9 cellular contexts compared by ENCODE assay signal in the genomic region with DNA sequence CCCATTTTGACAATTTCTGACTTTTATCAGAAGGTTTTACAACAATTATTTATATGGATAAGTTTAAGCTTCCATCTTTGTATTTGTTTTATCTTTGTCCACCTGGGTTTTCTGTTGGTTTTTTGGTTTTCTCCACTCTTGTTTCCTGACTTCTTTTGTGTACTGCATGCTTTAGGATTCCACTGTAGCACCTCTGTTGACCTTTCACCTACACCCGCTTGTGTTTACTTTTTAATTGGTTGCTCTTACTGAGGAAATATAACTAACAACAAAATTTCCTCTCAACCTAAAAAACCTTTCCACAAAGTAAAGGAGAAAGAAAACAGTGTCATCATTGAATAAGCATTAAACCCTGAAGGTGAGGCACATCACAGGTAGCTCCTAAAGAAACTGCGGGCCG. TPM values are rescaled to one million over a fixed set of nuclear protein-coding genes. Genes with fewer than 3 reads are reported as not detected.
"Had no signal": no experiment of that assay in that cellular context is flagged by ENCODE, and none has a peak within 500 bp of the region (broad histone marks: within the 10 kb centered on the region; RNA-seq: fewer than 3 reads in every experiment).

No MANE protein-coding gene starts in this region.

- H3K9me3 ChIP-seq: HAP-1 had no signal

- H3K27ac Mint-ChIP-seq: HFFc6 had no signal

- H3K4me3 Mint-ChIP-seq: HFFc6 had no signal

- H2AFZ ChIP-seq: GM23248 had no signal

- H3K4me3 ChIP-seq: GM23248, HAP-1 had no signal

- H3K9ac ChIP-seq: GM23248 had no signal

- H3K27ac ChIP-seq: GM23248, HL-60 had no signal

- H3K9me3 Mint-ChIP-seq: HFFc6 had no signal

- DNase-seq: GM23248, GOT3, H7, HFFc6, IMR-90 had no signal

RNA-seq across cellular contexts. Expression of a gene that starts 39.8 kb away (rescaled TPM):
- total RNA-seq: GM23248, H4, H7, HFFc6, HT1080, IMR-90 had no signal
- polyA plus RNA-seq: GM23248, IMR-90 had no signal

RNA-seq across cellular contexts. Expression of a gene that starts 53.9 kb away (rescaled TPM):
- total RNA-seq: HFFc6 had no signal
- polyA plus RNA-seq: GM23248 had no signal
